In genomic region chr7:151392426-151392825, GRCh38 we compare ENCODE assay signal across 40 cellular contexts. TPM values are rescaled to one million over a fixed set of nuclear protein-coding genes. Genes with fewer than 3 reads are reported as not detected.
"Had no signal": no experiment of that assay in that cellular context is flagged by ENCODE, and none has a peak within 500 bp of the region (broad histone marks: within the 10 kb centered on the region; RNA-seq: fewer than 3 reads in every experiment).

No MANE protein-coding gene starts in this region.

- H3K4me1 ChIP-seq: esophagus squamous epithelium, gastroesophageal sphincter had no signal

- DNase-seq: activated CD4-positive, alpha-beta memory T cell treated with anti-CD3 and anti-CD28 coated beads for 36 hours; activated CD4-positive, alpha-beta T cell treated with anti-CD3 and anti-CD28 coated beads for 1 hour; activated CD4-positive, alpha-beta T cell treated with anti-CD3 and anti-CD28 coated beads for 4 hours; activated CD4-positive, alpha-beta T cell treated with anti-CD3 and anti-CD28 coated beads, Interleukin-2, amount 10 ng/mL, durations not matched to agents 7 days and 5 days; activated CD8-positive, alpha-beta memory T cell treated with anti-CD3 and anti-CD28 coated beads, Interleukin-2, amount 10 ng/mL, durations not matched to agents 7 days and 5 days; activated CD8-positive, alpha-beta memory T cell treated with anti-CD3 and anti-CD28 coated beads, Interleukin-2, amount 50 U/mL, for 4 hours; activated CD8-positive, alpha-beta T cell treated with anti-CD3 and anti-CD28 coated beads, Interleukin-2, amount 10 ng/mL, durations not matched to agents 7 days and 5 days; activated gamma-delta T cell; activated naive CD4-positive, alpha-beta T cell; activated naive CD4-positive, alpha-beta T cell treated with anti-CD3 and anti-CD28 coated beads, Interleukin-2, amount 10 ng/mL, durations not matched to agents 7 days and 5 days; activated naive CD8-positive, alpha-beta T cell treated with anti-CD3 and anti-CD28 coated beads, Interleukin-2, amount 10 ng/mL, durations not matched to agents 7 days and 5 days; activated T-cell treated with anti-CD3 and anti-CD28 coated beads, Interleukin-2, amount 50 U/mL, for 1 hour; activated T-cell treated with anti-CD3 and anti-CD28 coated beads, Interleukin-2, amount 50 U/mL, for 72 hours; amniotic stem cell; anterior cingulate cortex; brain microvascular endothelial cell; cortex of kidney; effector CD8-positive, alpha-beta T cell; esophagus squamous epithelium; foreskin melanocyte; T-helper 2 cell had no signal

- H3K9me3 ChIP-seq: esophagus squamous epithelium, gastroesophageal sphincter had no signal

- H3K27me3 ChIP-seq: brain microvascular endothelial cell had no signal

- ATAC-seq: activated CD8-positive, alpha-beta memory T cell treated with anti-CD3 and anti-CD28 coated beads, Interleukin-2, amount 10 ng/mL, durations not matched to agents 7 days and 5 days; activated CD8-positive, alpha-beta T cell treated with anti-CD3 and anti-CD28 coated beads, Interleukin-2, amount 10 ng/mL, durations not matched to agents 7 days and 5 days; activated naive CD4-positive, alpha-beta T cell treated with anti-CD3 and anti-CD28 coated beads, Interleukin-2, amount 50 U/mL, for 72 hours; activated T-cell treated with anti-CD3 and anti-CD28 coated beads, Interleukin-2, amount 50 U/mL, for 72 hours; gastroesophageal sphincter; WTC11 had no signal

- FAIRE-seq: astrocyte, bronchial epithelial cell, colon, endometrium, endothelial cell of umbilical vein, TTC549 had no signal

- H3K9me3 Mint-ChIP-seq: activated naive CD4-positive, alpha-beta T cell treated with anti-CD3 and anti-CD28 coated beads, Interleukin-2, amount 50 U/mL, for 72 hours; activated naive CD8-positive, alpha-beta T cell treated with anti-CD3 and anti-CD28 coated beads, Interleukin-2, amount 10 ng/mL, durations not matched to agents 7 days and 5 days; activated T-cell treated with anti-CD3 and anti-CD28 coated beads, Interleukin-2, amount 50 U/mL, for 72 hours; central memory CD8-positive, alpha-beta T cell; WTC11 had no signal

- H3K27ac Mint-ChIP-seq: activated CD4-positive, alpha-beta memory T cell treated with anti-CD3 and anti-CD28 coated beads for 36 hours; activated CD4-positive, alpha-beta T cell treated with anti-CD3 and anti-CD28 coated beads, Interleukin-2, amount 10 ng/mL, durations not matched to agents 7 days and 5 days; activated CD8-positive, alpha-beta memory T cell treated with anti-CD3 and anti-CD28 coated beads, Interleukin-2, amount 10 ng/mL, durations not matched to agents 7 days and 5 days; activated CD8-positive, alpha-beta T cell treated with anti-CD3 and anti-CD28 coated beads, Interleukin-2, amount 10 ng/mL, durations not matched to agents 7 days and 5 days; activated naive CD4-positive, alpha-beta T cell treated with anti-CD3 and anti-CD28 coated beads, Interleukin-2, amount 10 ng/mL, durations not matched to agents 7 days and 5 days; activated naive CD4-positive, alpha-beta T cell treated with anti-CD3 and anti-CD28 coated beads, Interleukin-2, amount 50 U/mL, for 72 hours; activated naive CD8-positive, alpha-beta T cell treated with anti-CD3 and anti-CD28 coated beads, Interleukin-2, amount 10 ng/mL, durations not matched to agents 7 days and 5 days; activated T-cell treated with anti-CD3 and anti-CD28 coated beads, Interleukin-2, amount 50 U/mL, for 72 hours had no signal

- H3K27me3 Mint-ChIP-seq: activated CD4-positive, alpha-beta memory T cell treated with anti-CD3 and anti-CD28 coated beads for 36 hours; activated CD4-positive, alpha-beta T cell treated with anti-CD3 and anti-CD28 coated beads, Interleukin-2, amount 10 ng/mL, durations not matched to agents 7 days and 5 days; activated CD8-positive, alpha-beta memory T cell treated with anti-CD3 and anti-CD28 coated beads, Interleukin-2, amount 10 ng/mL, durations not matched to agents 7 days and 5 days had no signal

- H3K36me3 Mint-ChIP-seq: activated CD4-positive, alpha-beta memory T cell treated with anti-CD3 and anti-CD28 coated beads for 36 hours; activated CD8-positive, alpha-beta memory T cell treated with anti-CD3 and anti-CD28 coated beads, Interleukin-2, amount 10 ng/mL, durations not matched to agents 7 days and 5 days; activated naive CD4-positive, alpha-beta T cell treated with anti-CD3 and anti-CD28 coated beads, Interleukin-2, amount 10 ng/mL, durations not matched to agents 7 days and 5 days; activated naive CD4-positive, alpha-beta T cell treated with anti-CD3 and anti-CD28 coated beads, Interleukin-2, amount 50 U/mL, for 72 hours; activated naive CD8-positive, alpha-beta T cell treated with anti-CD3 and anti-CD28 coated beads, Interleukin-2, amount 10 ng/mL, durations not matched to agents 7 days and 5 days; WTC11 had no signal

- H3K36me3 ChIP-seq: brain microvascular endothelial cell, esophagus squamous epithelium, gastroesophageal sphincter had no signal

- H3K4me3 Mint-ChIP-seq: activated CD4-positive, alpha-beta memory T cell treated with anti-CD3 and anti-CD28 coated beads for 36 hours; activated CD4-positive, alpha-beta T cell treated with anti-CD3 and anti-CD28 coated beads, Interleukin-2, amount 10 ng/mL, durations not matched to agents 7 days and 5 days; activated CD8-positive, alpha-beta memory T cell treated with anti-CD3 and anti-CD28 coated beads, Interleukin-2, amount 10 ng/mL, durations not matched to agents 7 days and 5 days; activated CD8-positive, alpha-beta T cell treated with anti-CD3 and anti-CD28 coated beads, Interleukin-2, amount 10 ng/mL, durations not matched to agents 7 days and 5 days; activated naive CD4-positive, alpha-beta T cell treated with anti-CD3 and anti-CD28 coated beads, Interleukin-2, amount 10 ng/mL, durations not matched to agents 7 days and 5 days; activated naive CD8-positive, alpha-beta T cell treated with anti-CD3 and anti-CD28 coated beads, Interleukin-2, amount 10 ng/mL, durations not matched to agents 7 days and 5 days; activated T-cell treated with anti-CD3 and anti-CD28 coated beads, Interleukin-2, amount 50 U/mL, for 72 hours; central memory CD8-positive, alpha-beta T cell; WTC11 had no signal

- H3K27ac ChIP-seq: brain microvascular endothelial cell, epithelial cell of prostate, esophagus squamous epithelium, gastroesophageal sphincter, VCaP had no signal

- H3K4me1 Mint-ChIP-seq: activated CD4-positive, alpha-beta T cell treated with anti-CD3 and anti-CD28 coated beads, Interleukin-2, amount 10 ng/mL, durations not matched to agents 7 days and 5 days; activated naive CD4-positive, alpha-beta T cell treated with anti-CD3 and anti-CD28 coated beads, Interleukin-2, amount 10 ng/mL, durations not matched to agents 7 days and 5 days; activated naive CD8-positive, alpha-beta T cell treated with anti-CD3 and anti-CD28 coated beads, Interleukin-2, amount 10 ng/mL, durations not matched to agents 7 days and 5 days; central memory CD8-positive, alpha-beta T cell had no signal

- H3K4me3 ChIP-seq: esophagus squamous epithelium, gastroesophageal sphincter had no signal

RNA-seq across cellular contexts. Expression of gene WDR86, which starts 17.4 kb away (rescaled TPM):
- total RNA-seq: activated CD8-positive, alpha-beta memory T cell treated with anti-CD3 and anti-CD28 coated beads for 36 hours; activated naive CD4-positive, alpha-beta T cell treated with anti-CD3 and anti-CD28 coated beads, Interleukin-2, amount 50 U/mL, for 72 hours; cardiac septum; dermis microvascular lymphatic vessel endothelial cell; endothelial cell of umbilical vein; T-helper 1 cell treated with Interleukin-12 subunit alpha and Interleukin-12 subunit beta and Interleukin-4 antibody, amounts not matched to agents 30 ng/mL and 1 ng/mL, for 36 hours had no signal
- polyA plus RNA-seq: endothelial cell of umbilical vein, fibroblast of lung had no signal

RNA-seq across cellular contexts. Expression of gene CRYGN, which starts 47.5 kb away (rescaled TPM):
- total RNA-seq: activated CD8-positive, alpha-beta memory T cell treated with anti-CD3 and anti-CD28 coated beads for 36 hours; activated CD8-positive, alpha-beta memory T cell treated with anti-CD3 and anti-CD28 coated beads, Interleukin-2, amount 10 ng/mL, durations not matched to agents 7 days and 5 days; astrocyte; bronchial epithelial cell; cardiac septum; cerebellum; dermis microvascular lymphatic vessel endothelial cell; endothelial cell of umbilical vein; glomerular endothelial cell; T-helper 1 cell treated with Interleukin-12 subunit alpha and Interleukin-12 subunit beta and Interleukin-4 antibody, amounts not matched to agents 30 ng/mL and 1 ng/mL, for 36 hours had no signal
- polyA plus RNA-seq: endothelial cell of umbilical vein had no signal
